ENCODE assay signal across 7 cellular contexts in genomic region chr9:120936011-120936763, GRCh38. TPM values are rescaled to one million over a fixed set of nuclear protein-coding genes. Genes with fewer than 3 reads are reported as not detected.
A peak's percentile ranks its signal among the peaks of the same experiment; 100 is the strongest.
DNase-seq lines count a peak whose midpoint lies in the region; ATAC-seq, FAIRE-seq and TF ChIP-seq lines count a peak whose summit lies in the region.

No MANE protein-coding gene starts in this region.

- peak; percentile 89 to 95 (median 92) for TF ChIP-seq CTCF in right lobe of liver (IDR thresholded peaks at IDR 0.05)

- peak; percentile 56 for DNase-seq in GM12892 (ENCODE audit: insufficient read length)
- peak; percentile 92 for DNase-seq in NCI-H69 (lab: John Stamatoyannopoulos, UW)
- peak; percentile 80 to 87 for DNase-seq in activated CD4-positive, alpha-beta T cell treated with anti-CD3 and anti-CD28 coated beads, Interleukin-2, amount 50 U/mL, for 24 hours (ENCODE audit: low read depth in 1 of 2, low spot score in 1 of 2)
- peak; percentile 99 for DNase-seq in dedifferentiated amniotic fluid mesenchymal stem cell (ENCODE audit: extremely low spot score)
- peak; percentile 94 to 95 (median 95) for DNase-seq in right lobe of liver
- DNase-seq in stimulated activated CD4-positive, alpha-beta T cell treated with anti-CD3 and anti-CD28 coated beads, Interleukin-4, amount 100 ng/mL, for 4 hours, result peak; percentile 84 to 93

- H3K27me3 ChIP-seq in right lobe of liver, result no peaks in the 10 kb centered on the region

- WGBS in right lobe of liver (ENCODE audit: insufficient coverage, low coverage, low lambda C conversion rate, missing lambda C conversion rate), result 9% methylated on average over 10 of the region's 10 CpGs

- no peaks in the 10 kb centered on the region for H3K9me3 ChIP-seq in right lobe of liver

- peak overlapping the region; percentile 7 to 83 (median 79) for H3K27ac ChIP-seq in right lobe of liver

- peak; percentile 80 for FAIRE-seq in GM12892 (lab: Jason Lieb, UNC)

- H3K4me3 ChIP-seq in right lobe of liver, result no peak overlapping the region

- TF ChIP-seq POLR2A in GM12892 (IDR thresholded peaks at IDR 0.05; ENCODE audit: low read depth, low read length) (0 out of 2 replicates have a peak, but pooled peaks have one; percentile 7), right lobe of liver (IDR thresholded peaks at IDR 0.05) (no peak)

- no peaks in the 10 kb centered on the region for H3K36me3 ChIP-seq in right lobe of liver

- peaks cover 2 to 38% (median 16%) of the 10 kb centered on the region in 4 donors for H3K4me1 ChIP-seq in right lobe of liver

- peak; percentile 45 for ATAC-seq in HG03354 (IDR thresholded peaks at IDR 0.05; ENCODE audit: poor library complexity, severe bottlenecking, unreplicated experiment)
- peak; percentile 79 to 91 (median 84) for ATAC-seq in right lobe of liver

- intact Hi-C loops in right lobe of liver (cut with DNase I), result loop anchor here (10.0 kb wide), 2 partner anchors 171 to 181 kb away; no protein-coding TSS in a partner anchor

RNA-seq across cellular contexts. Expression of gene TRAF1, which starts 9.6 kb away (rescaled TPM):
- polyA plus RNA-seq in GM12892 (2012; ENCODE audit: missing spikeins), result 116 TPM
- 1 to 10 TPM in 5 of 6 experiments, under 1 TPM in 1; 0.99 to 2.5 (median 2.1) TPM for total RNA-seq in right lobe of liver

RNA-seq across cellular contexts. Expression of gene PHF19, which starts 59.2 kb away (rescaled TPM):
- 70.4 TPM for polyA plus RNA-seq in GM12892 (2012; ENCODE audit: missing spikeins)
- 1 to 10 TPM; 2.2 to 8.0 (median 5.2) TPM for total RNA-seq in right lobe of liver
